Comparison of ENCODE assay signal across 11 cellular contexts in the genomic region with DNA sequence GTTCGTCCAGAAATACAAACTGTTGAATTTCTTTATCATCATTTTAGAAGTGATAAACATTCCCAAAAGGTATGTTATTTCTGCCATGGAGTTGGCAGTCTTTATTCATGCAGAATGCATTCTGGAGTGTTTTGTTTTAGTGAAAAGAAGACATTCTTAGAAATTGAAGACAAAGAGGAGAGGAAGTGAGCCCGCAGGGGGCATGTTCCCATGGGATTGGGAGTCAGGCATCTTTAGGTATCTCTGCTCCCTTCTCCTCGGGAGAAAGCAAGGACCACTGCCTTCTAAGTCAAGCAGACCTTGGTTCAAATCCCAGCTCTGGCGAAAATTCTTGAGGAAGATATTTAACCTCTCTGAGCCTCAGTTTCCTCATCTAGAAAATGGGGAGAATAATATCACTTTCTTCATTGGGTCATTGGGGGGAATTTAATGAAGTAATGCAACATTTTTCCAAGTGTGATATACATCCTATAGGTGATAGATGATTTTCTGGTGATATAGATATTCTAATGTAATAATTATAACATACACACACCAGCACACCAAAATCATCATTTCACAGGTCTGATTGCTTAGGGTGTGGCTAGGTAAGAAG. TPM values are rescaled to one million over a fixed set of nuclear protein-coding genes. Genes with fewer than 3 reads are reported as not detected.
DNase-seq lines count a peak whose midpoint lies in the region; ATAC-seq and TF ChIP-seq lines count a peak whose summit lies in the region.
"Had no signal": no experiment of that assay in that cellular context is flagged by ENCODE, and none has a peak within 500 bp of the region (broad histone marks: within the 10 kb centered on the region; RNA-seq: fewer than 3 reads in every experiment).

No MANE protein-coding gene starts in this region.

- peak overlapping the region; percentile 69 for H3K4me3 Mint-ChIP-seq in activated CD4-positive, alpha-beta T cell treated with anti-CD3 and anti-CD28 coated beads, Interleukin-2, amount 10 ng/mL, durations not matched to agents 7 days and 5 days
- H3K4me3 Mint-ChIP-seq in effector memory CD8-positive, alpha-beta T cell: peak overlapping the region; percentile 67 to 79
- H3K4me3 Mint-ChIP-seq in stimulated activated memory B cell treated with anti-CD40 and anti-IgM and Interleukin-4, amounts not matched to agents 10 μg/mL and 1 μg/mL and 100 μg/mL, for 72 hours: peak overlapping the region; percentile 66

- peak overlapping the region; percentile 99 for H3K27ac Mint-ChIP-seq in activated CD4-positive, alpha-beta T cell treated with anti-CD3 and anti-CD28 coated beads, Interleukin-2, amount 10 ng/mL, durations not matched to agents 7 days and 5 days
- peak overlapping the region; percentile 87 to 97 for H3K27ac Mint-ChIP-seq in effector memory CD8-positive, alpha-beta T cell
- H3K27ac Mint-ChIP-seq in stimulated activated memory B cell treated with anti-CD40 and anti-IgM and Interleukin-4, amounts not matched to agents 10 μg/mL and 1 μg/mL and 100 μg/mL, for 72 hours: peak overlapping the region; percentile 81

- H3K4me1 Mint-ChIP-seq in activated CD4-positive, alpha-beta T cell treated with anti-CD3 and anti-CD28 coated beads, Interleukin-2, amount 10 ng/mL, durations not matched to agents 7 days and 5 days: peaks cover 87% of the 10 kb centered on the region
- H3K4me1 Mint-ChIP-seq in effector memory CD8-positive, alpha-beta T cell (ENCODE audit: low read depth in 2 of 2): peaks cover 48 to 57% of the 10 kb centered on the region in 2 donors
- peaks cover 54% of the 10 kb centered on the region for H3K4me1 Mint-ChIP-seq in stimulated activated memory B cell treated with anti-CD40 and anti-IgM and Interleukin-4, amounts not matched to agents 10 μg/mL and 1 μg/mL and 100 μg/mL, for 72 hours

- H3K27ac ChIP-seq in OCI-LY3 (ENCODE audit: low read length): peak overlapping the region; percentile 78
- H3K27ac ChIP-seq: ascending aorta had no signal

- H3K36me3 Mint-ChIP-seq in activated CD4-positive, alpha-beta T cell treated with anti-CD3 and anti-CD28 coated beads, Interleukin-2, amount 10 ng/mL, durations not matched to agents 7 days and 5 days (ENCODE audit: low read depth): peaks cover 16% of the 10 kb centered on the region
- peaks cover 9% of the 10 kb centered on the region for H3K36me3 Mint-ChIP-seq in effector memory CD8-positive, alpha-beta T cell (ENCODE audit: insufficient read depth)
- H3K36me3 Mint-ChIP-seq in stimulated activated memory B cell treated with anti-CD40 and anti-IgM and Interleukin-4, amounts not matched to agents 10 μg/mL and 1 μg/mL and 100 μg/mL, for 72 hours: no peaks in the 10 kb centered on the region

- no peak overlapping the region; the same call in 1 of the 2 replicates for H2AFZ ChIP-seq in OCI-LY3 (ENCODE audit: low read depth, low read length)

- H3K9me3 Mint-ChIP-seq in activated CD4-positive, alpha-beta T cell treated with anti-CD3 and anti-CD28 coated beads, Interleukin-2, amount 10 ng/mL, durations not matched to agents 7 days and 5 days: peaks cover 7% of the 10 kb centered on the region
- no peaks in the 10 kb centered on the region for H3K9me3 Mint-ChIP-seq in effector memory CD8-positive, alpha-beta T cell
- peaks cover 5% of the 10 kb centered on the region for H3K9me3 Mint-ChIP-seq in stimulated activated memory B cell treated with anti-CD40 and anti-IgM and Interleukin-4, amounts not matched to agents 10 μg/mL and 1 μg/mL and 100 μg/mL, for 72 hours

- peak overlapping the region; percentile 76 for H3K4me2 ChIP-seq in OCI-LY3 (ENCODE audit: low read length)

- peak overlapping the region; percentile 56; the same call in 1 of the 2 replicates for H3K9ac ChIP-seq in OCI-LY3 (ENCODE audit: low read length)

- H3K4me3 ChIP-seq in OCI-LY3 (ENCODE audit: low read length): peak overlapping the region; percentile 66

- POLR2A ChIA-PET in activated CD4-positive, alpha-beta T cell treated with anti-CD3 and anti-CD28 coated beads, Interleukin-2, amount 10 ng/mL, durations not matched to agents 7 days and 5 days (lab: Charles Lee): interaction anchor here (0.8 kb wide), 2 partner anchors 80 to 104 kb away, joined by 3 read pairs; no protein-coding TSS in a partner anchor

- H4K20me1 ChIP-seq in OCI-LY3 (ENCODE audit: insufficient read depth, low read length): no peaks in the 10 kb centered on the region

- CTCF ChIA-PET in activated CD4-positive, alpha-beta T cell treated with anti-CD3 and anti-CD28 coated beads, Interleukin-2, amount 10 ng/mL, durations not matched to agents 7 days and 5 days (lab: Charles Lee): interaction anchor here (0.9 to 4.6 kb wide), 11 partner anchors 9 to 423 kb away, joined by 3 to 20 read pairs (median 5); no protein-coding TSS in a partner anchor

- ATAC-seq in effector memory CD8-positive, alpha-beta T cell (replicated peaks): no peak
- no peak for ATAC-seq in stimulated activated memory B cell treated with anti-CD40 and anti-IgM and Interleukin-4, amounts not matched to agents 10 μg/mL and 1 μg/mL and 100 μg/mL, for 72 hours
- ATAC-seq in HG03342 (IDR thresholded peaks at IDR 0.05; ENCODE audit: unreplicated experiment) (no peak), GM18868 (IDR thresholded peaks at IDR 0.05; ENCODE audit: unreplicated experiment) (no peak), HG03469 (IDR thresholded peaks at IDR 0.05; ENCODE audit: unreplicated experiment) (no peak)

- no peaks in the 10 kb centered on the region for H3K27me3 Mint-ChIP-seq in activated CD4-positive, alpha-beta T cell treated with anti-CD3 and anti-CD28 coated beads, Interleukin-2, amount 10 ng/mL, durations not matched to agents 7 days and 5 days
- H3K27me3 Mint-ChIP-seq in effector memory CD8-positive, alpha-beta T cell: no peaks in the 10 kb centered on the region
- no peaks in the 10 kb centered on the region for H3K27me3 Mint-ChIP-seq in stimulated activated memory B cell treated with anti-CD40 and anti-IgM and Interleukin-4, amounts not matched to agents 10 μg/mL and 1 μg/mL and 100 μg/mL, for 72 hours

- no peak for DNase-seq in activated CD4-positive, alpha-beta T cell treated with anti-CD3 and anti-CD28 coated beads, Interleukin-2, amount 10 ng/mL, durations not matched to agents 7 days and 5 days
- DNase-seq in activated CD4-positive, alpha-beta T cell treated with anti-CD3 and anti-CD28 coated beads for 4 hours: no peak
- no peak for DNase-seq in effector memory CD8-positive, alpha-beta T cell
- DNase-seq: DMS79 treated with DMSO at 0.1 percent for 48 hours had no signal

- TF ChIP-seq CTCF in OCI-LY3 (IDR thresholded peaks at IDR 0.05; ENCODE audit: low read depth, low read length): no peak

- H3K36me3 ChIP-seq in OCI-LY3 (replicated peaks; ENCODE audit: low read depth, low read length): peaks cover 4% of the 10 kb centered on the region
- H3K36me3 ChIP-seq: ascending aorta had no signal

- no peaks in the 10 kb centered on the region for H3K27me3 ChIP-seq in OCI-LY3 (ENCODE audit: low read depth, low read length)
- H3K27me3 ChIP-seq: ascending aorta had no signal

- peaks cover 55% of the 10 kb centered on the region for H3K4me1 ChIP-seq in OCI-LY3 (ENCODE audit: low read length)
- H3K4me1 ChIP-seq: ascending aorta had no signal

- H3K79me2 ChIP-seq in OCI-LY3 (ENCODE audit: low read length): peaks cover 3% of the 10 kb centered on the region; the same call in 1 of the 2 replicates

- H3K9me3 ChIP-seq in OCI-LY3 (ENCODE audit: insufficient read depth, low read length): peaks cover 6% of the 10 kb centered on the region; the same call in 1 of the 2 replicates
- H3K9me3 ChIP-seq: ascending aorta had no signal

RNA-seq across cellular contexts. Expression of gene CHRNA9, which starts 26.5 kb away (rescaled TPM):
- total RNA-seq in activated CD4-positive, alpha-beta T cell treated with anti-CD3 and anti-CD28 coated beads, Interleukin-2, amount 10 ng/mL, durations not matched to agents 7 days and 5 days: not detected
- total RNA-seq: ascending aorta, myocyte had no signal
